Comparison of ENCODE assay signal across 8 cellular contexts in genomic region chr11:44609028-44609782, GRCh38. TPM values are rescaled to one million over a fixed set of nuclear protein-coding genes. Genes with fewer than 3 reads are reported as not detected.
DNase-seq lines count a peak whose midpoint lies in the region; ATAC-seq and TF ChIP-seq lines count a peak whose summit lies in the region.

No MANE protein-coding gene starts in this region.

- no peaks in the 10 kb centered on the region for H4K20me1 ChIP-seq in OCI-LY7 (ENCODE audit: insufficient read depth, low read length)

- H3K9me3 ChIP-seq in OCI-LY7 (ENCODE audit: low read length): no peaks in the 10 kb centered on the region

- no peak for TF ChIP-seq CTCF in OCI-LY7 (conservative IDR thresholded peaks at IDR 0.05; ENCODE audit: low read length)
- TF ChIP-seq CTCF in chondrocyte (IDR thresholded peaks at IDR 0.05): no peak

- H3K4me1 Mint-ChIP-seq in immature natural killer cell: peaks cover 20 to 42% of the 10 kb centered on the region in 2 donors
- H3K4me1 Mint-ChIP-seq in chondrocyte (ENCODE audit: low read depth): peaks cover 20% of the 10 kb centered on the region

- BruUV-seq in OCI-LY7 (replicated peaks; lab: Mats Ljungman, UMichigan): no TSS peak

- H3K27ac Mint-ChIP-seq in immature natural killer cell (peak overlapping the region; percentile 56 to 86 (median 76)), chondrocyte (ENCODE audit: unreplicated experiment) (no peak overlapping the region)

- DNase-seq in OCI-LY7 (ENCODE audit: low spot score) (peak; percentile 70), immature natural killer cell (peak; percentile 17 to 42 (median 39)), occipital lobe (lab: John Stamatoyannopoulos, UW) (no peak), chondrocyte (ENCODE audit: low spot score) (no peak), cerebellar nuclear complex (lab: John Stamatoyannopoulos, UW) (no peak), DMS53 treated with DMSO at 0.1 percent for 48 hours (lab: John Stamatoyannopoulos, UW; ENCODE audit: unreplicated experiment) (no peak)

- POLR2A ChIA-PET in OCI-LY7 (lab: Charles Lee): interaction anchor here (0.5 to 3.9 kb wide), 5 partner anchors 40 to 430 kb away, joined by 3 to 22 read pairs (median 4); no protein-coding TSS in a partner anchor

- peak; percentile 59 for ATAC-seq in GM18867 (IDR thresholded peaks at IDR 0.05; ENCODE audit: unreplicated experiment)
- ATAC-seq in HG02571 (IDR thresholded peaks at IDR 0.05; ENCODE audit: unreplicated experiment): peak; percentile 52

- peak overlapping the region; percentile 46 for H3K4me2 ChIP-seq in OCI-LY7 (ENCODE audit: low read length)

- H3K36me3 Mint-ChIP-seq in immature natural killer cell: no peaks in the 10 kb centered on the region
- H3K36me3 Mint-ChIP-seq in chondrocyte (ENCODE audit: low read depth): no peaks in the 10 kb centered on the region

- H3K27me3 Mint-ChIP-seq in immature natural killer cell (ENCODE audit: low read depth in 3 of 3) (peaks cover 0 to 5% (median 1%) of the 10 kb centered on the region in 3 donors), chondrocyte (ENCODE audit: low read depth) (no peaks in the 10 kb centered on the region)

- no peaks in the 10 kb centered on the region for H3K9me3 Mint-ChIP-seq in immature natural killer cell
- no peaks in the 10 kb centered on the region for H3K9me3 Mint-ChIP-seq in chondrocyte (ENCODE audit: low read depth)

- H3K9me2 ChIP-seq in OCI-LY7 (ENCODE audit: insufficient read depth, low read length): no peaks in the 10 kb centered on the region

- H3K4me3 Mint-ChIP-seq in immature natural killer cell: peak overlapping the region; percentile 11 to 48 (median 30)
- no peak overlapping the region for H3K4me3 Mint-ChIP-seq in chondrocyte (ENCODE audit: unreplicated experiment)

- no peaks in the 10 kb centered on the region for H3K79me2 ChIP-seq in OCI-LY7 (ENCODE audit: insufficient read depth, low read depth, low read length)

- CTCF ChIA-PET in OCI-LY7 (lab: Charles Lee; ENCODE audit: unreplicated experiment): interaction anchor here (1.0 to 1.2 kb wide), 3 partner anchors 13 to 49 kb away, joined by 3 to 4 read pairs (median 3); no protein-coding TSS in a partner anchor

- intact Hi-C loops in OCI-LY7 (cut with micrococcal nuclease; ENCODE audit: unreplicated experiment): no loop called here

- peaks cover 56% of the 10 kb centered on the region for H3K4me1 ChIP-seq in OCI-LY7 (ENCODE audit: insufficient read depth, low read length, poor library complexity, severe bottlenecking)

- H3K27ac ChIP-seq in OCI-LY7 (ENCODE audit: low read depth, low read length, poor library complexity, severe bottlenecking): peak overlapping the region; percentile 34

- H3K4me3 ChIP-seq in OCI-LY7 (ENCODE audit: low read depth, low read length, poor library complexity, severe bottlenecking): no peak overlapping the region

- peak overlapping the region; percentile 76 for H2AFZ ChIP-seq in OCI-LY7 (ENCODE audit: low read length)

- no peaks in the 10 kb centered on the region for H3K36me3 ChIP-seq in OCI-LY7 (ENCODE audit: insufficient read depth, low read length)

RNA-seq across cellular contexts. Expression of gene CD82, which starts 43.7 kb away (rescaled TPM):
- total RNA-seq in OCI-LY7 (2014; rRNA removed; shearing (Covaris generic)): 1.2 and 1.8 TPM in 2 replicates
- total RNA-seq in OCI-LY7 (2022): 3.4 and 6.4 TPM in 2 replicates
- polyA plus RNA-seq in immature natural killer cell: 10 to 100 TPM in 2 of 3 donors, 1 to 10 TPM in 1; 9.7 to 15.7 (median 10.7) TPM
- 8.3 TPM for total RNA-seq in occipital lobe
- total RNA-seq in chondrocyte: 14.4 to 46.6 TPM (median 17.0 TPM) in 3 replicates

Comparison
In these comparisons a context has a peak if more than half of its experiments do, and no peak if none do; other contexts are left out.
1. DNase-seq: peak in OCI-LY7 (single experiment) and immature natural killer cell (3 of 3); none in occipital lobe (single experiment), chondrocyte (single experiment), cerebellar nuclear complex (0 of 2) and DMS53 treated with DMSO at 0.1 percent for 48 hours (single experiment).